Comparison of ENCODE assay signal across 28 cellular contexts in genomic region chr5:164098979-164099378, GRCh38.
"Had no signal": no experiment of that assay in that cellular context is flagged by ENCODE, and none has a peak within 500 bp of the region (broad histone marks: within the 10 kb centered on the region; RNA-seq: fewer than 3 reads in every experiment).

No MANE protein-coding gene starts in this region.

- H3K36me3 ChIP-seq: ascending aorta, breast epithelium, cardiac muscle cell, colonic mucosa, esophagus muscularis mucosa, gastroesophageal sphincter had no signal

- H3K27ac ChIP-seq: ascending aorta, breast epithelium, cardiac muscle cell, colonic mucosa, esophagus muscularis mucosa, gastroesophageal sphincter, VCaP had no signal

- ATAC-seq: activated naive CD4-positive, alpha-beta T cell treated with anti-CD3 and anti-CD28 coated beads, Interleukin-2, amount 50 U/mL, for 72 hours; activated T-cell treated with anti-CD3 and anti-CD28 coated beads, Interleukin-2, amount 50 U/mL, for 72 hours; gastroesophageal sphincter; WTC11 had no signal

- H3K27me3 ChIP-seq: ascending aorta, breast epithelium, cardiac muscle cell, colonic mucosa, esophagus muscularis mucosa, gastroesophageal sphincter had no signal

- H3K4me1 ChIP-seq: ascending aorta, breast epithelium, colonic mucosa, esophagus muscularis mucosa, gastroesophageal sphincter had no signal

- DNase-seq: activated CD4-positive, alpha-beta memory T cell treated with anti-CD3 and anti-CD28 coated beads, Interleukin-2, amount 10 ng/mL, durations not matched to agents 7 days and 5 days; activated CD4-positive, alpha-beta T cell treated with anti-CD3 and anti-CD28 coated beads for 1 hour; activated CD4-positive, alpha-beta T cell treated with anti-CD3 and anti-CD28 coated beads for 4 hours; activated CD4-positive, alpha-beta T cell treated with anti-CD3 and anti-CD28 coated beads, Interleukin-2, amount 10 ng/mL, durations not matched to agents 7 days and 5 days; activated CD4-positive, alpha-beta T cell treated with anti-CD3 and anti-CD28 coated beads, Interleukin-2, amount 50 U/mL, for 4 hours; activated CD8-positive, alpha-beta memory T cell treated with anti-CD3 and anti-CD28 coated beads, Interleukin-2, amount 50 U/mL, for 48 hours; activated gamma-delta T cell; activated naive CD4-positive, alpha-beta T cell; activated naive CD4-positive, alpha-beta T cell treated with anti-CD3 and anti-CD28 coated beads, Interleukin-2, amount 10 ng/mL, durations not matched to agents 7 days and 5 days; activated naive CD8-positive, alpha-beta T cell treated with anti-CD3 and anti-CD28 coated beads, Interleukin-2, amount 10 ng/mL, durations not matched to agents 7 days and 5 days; activated T-cell treated with anti-CD3 and anti-CD28 coated beads for 4 hours; activated T-cell treated with anti-CD3 and anti-CD28 coated beads, Interleukin-2, amount 50 U/mL, for 24 hours; activated T-cell treated with anti-CD3 and anti-CD28 coated beads, Interleukin-2, amount 50 U/mL, for 72 hours; central memory CD4-positive, alpha-beta T cell; cerebellar nuclear complex; colonic mucosa; effector CD8-positive, alpha-beta T cell; erythroblast; foreskin melanocyte; T-helper 2 cell had no signal

- H3K4me3 ChIP-seq: ascending aorta, breast epithelium, cardiac muscle cell, colonic mucosa, esophagus muscularis mucosa, gastroesophageal sphincter had no signal
